28 cellular contexts compared by ENCODE assay signal in the genomic region with DNA sequence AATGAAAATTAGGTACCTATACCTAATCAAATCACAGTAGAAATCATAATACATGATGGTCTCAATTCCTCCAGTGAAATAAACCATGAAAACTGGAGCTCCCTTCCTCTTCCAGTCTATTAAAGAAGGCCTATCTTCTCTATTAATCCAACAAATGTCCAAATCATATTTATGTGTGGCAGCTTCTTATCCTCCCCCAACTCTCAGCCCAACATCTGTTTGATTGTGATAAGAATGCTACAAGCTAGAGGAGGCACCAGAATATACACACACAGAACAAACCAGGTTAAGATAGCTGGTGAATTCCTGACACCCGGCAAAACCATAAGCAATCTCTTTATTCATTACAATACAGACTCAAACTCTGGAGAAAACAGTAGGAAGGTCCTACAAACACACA.
"Had no signal": no experiment of that assay in that cellular context is flagged by ENCODE, and none has a peak within 500 bp of the region (broad histone marks: within the 10 kb centered on the region; RNA-seq: fewer than 3 reads in every experiment).

No MANE protein-coding gene starts in this region.

- H3K27ac ChIP-seq: body of pancreas, Peyer's patch had no signal

- DNase-seq: activated CD4-positive, alpha-beta T cell treated with anti-CD3 and anti-CD28 coated beads, Interleukin-2, amount 10 ng/mL, durations not matched to agents 24 days and 14 days; activated CD4-positive, alpha-beta T cell treated with anti-CD3 and anti-CD28 coated beads, Interleukin-2, amount 50 U/mL, for 4 hours; activated CD8-positive, alpha-beta T cell treated with anti-CD3 and anti-CD28 coated beads for 36 hours; activated effector memory CD4-positive, alpha-beta T cell treated with anti-CD3 and anti-CD28 coated beads, Interleukin-2, amount 50 U/mL, for 16 hours; activated naive CD4-positive, alpha-beta T cell; activated naive CD4-positive, alpha-beta T cell treated with anti-CD3 and anti-CD28 coated beads, Interleukin-2, amount 50 U/mL, for 16 hours; activated naive CD8-positive, alpha-beta T cell treated with anti-CD3 and anti-CD28 coated beads for 36 hours; activated T-cell treated with anti-CD3 and anti-CD28 coated beads, Interleukin-2, amount 50 U/mL, for 1 hour; activated T-cell treated with anti-CD3 and anti-CD28 coated beads, Interleukin-2, amount 50 U/mL, for 72 hours; amygdala; body of pancreas; caudate nucleus; cerebellar nuclear complex; NCI-H1092 treated with DMSO at 0.1 percent for 48 hours; NCI-H146; NCI-H187; NCI-H2081; NCI-H226; NCI-H446 treated with DMSO at 0.1 percent for 48 hours; NCI-H524; PC-3; Peyer's patch; RPMI8226; SIG-M5 had no signal

- H3K36me3 ChIP-seq: Peyer's patch had no signal

- H3K4me3 ChIP-seq: body of pancreas, Peyer's patch had no signal

- H3K4me1 Mint-ChIP-seq: activated CD4-positive, alpha-beta T cell treated with anti-CD3 and anti-CD28 coated beads, Interleukin-2, amount 10 ng/mL, durations not matched to agents 24 days and 14 days had no signal

- H3K27me3 ChIP-seq: body of pancreas, Peyer's patch had no signal

- H3K27ac Mint-ChIP-seq: activated CD4-positive, alpha-beta T cell treated with anti-CD3 and anti-CD28 coated beads, Interleukin-2, amount 10 ng/mL, durations not matched to agents 24 days and 14 days; activated CD8-positive, alpha-beta T cell treated with anti-CD3 and anti-CD28 coated beads for 36 hours; activated naive CD8-positive, alpha-beta T cell treated with anti-CD3 and anti-CD28 coated beads for 36 hours; activated T-cell treated with anti-CD3 and anti-CD28 coated beads, Interleukin-2, amount 50 U/mL, for 72 hours; activated T-helper 17 cell treated with anti-CD3 and anti-CD28 coated beads, Interleukin-2, amount 50 U/mL, for 72 hours had no signal

- H3K27me3 Mint-ChIP-seq: activated CD4-positive, alpha-beta T cell treated with anti-CD3 and anti-CD28 coated beads, Interleukin-2, amount 10 ng/mL, durations not matched to agents 24 days and 14 days; activated CD8-positive, alpha-beta T cell treated with anti-CD3 and anti-CD28 coated beads for 36 hours; activated naive CD8-positive, alpha-beta T cell treated with anti-CD3 and anti-CD28 coated beads for 36 hours; activated T-helper 17 cell treated with anti-CD3 and anti-CD28 coated beads, Interleukin-2, amount 50 U/mL, for 72 hours had no signal

- H3K9me3 Mint-ChIP-seq: activated CD4-positive, alpha-beta T cell treated with anti-CD3 and anti-CD28 coated beads, Interleukin-2, amount 10 ng/mL, durations not matched to agents 24 days and 14 days; activated CD8-positive, alpha-beta T cell treated with anti-CD3 and anti-CD28 coated beads for 36 hours; activated T-cell treated with anti-CD3 and anti-CD28 coated beads, Interleukin-2, amount 50 U/mL, for 72 hours; activated T-helper 17 cell treated with anti-CD3 and anti-CD28 coated beads, Interleukin-2, amount 50 U/mL, for 72 hours had no signal

- H3K4me3 Mint-ChIP-seq: activated CD4-positive, alpha-beta T cell treated with anti-CD3 and anti-CD28 coated beads, Interleukin-2, amount 10 ng/mL, durations not matched to agents 24 days and 14 days; activated CD8-positive, alpha-beta T cell treated with anti-CD3 and anti-CD28 coated beads for 36 hours; activated naive CD8-positive, alpha-beta T cell treated with anti-CD3 and anti-CD28 coated beads for 36 hours; activated T-cell treated with anti-CD3 and anti-CD28 coated beads, Interleukin-2, amount 50 U/mL, for 72 hours; activated T-helper 17 cell treated with anti-CD3 and anti-CD28 coated beads, Interleukin-2, amount 50 U/mL, for 72 hours had no signal

- FAIRE-seq: astrocyte, bronchial epithelial cell had no signal

- ATAC-seq: activated CD8-positive, alpha-beta T cell treated with anti-CD3 and anti-CD28 coated beads for 36 hours; activated T-cell treated with anti-CD3 and anti-CD28 coated beads, Interleukin-2, amount 50 U/mL, for 72 hours; activated T-helper 17 cell treated with anti-CD3 and anti-CD28 coated beads, Interleukin-2, amount 50 U/mL, for 72 hours; body of pancreas; PC-3; Right ventricle myocardium inferior had no signal

- H3K9me3 ChIP-seq: body of pancreas, Peyer's patch had no signal

- H3K4me1 ChIP-seq: body of pancreas, Peyer's patch had no signal
